In the genomic region with DNA sequence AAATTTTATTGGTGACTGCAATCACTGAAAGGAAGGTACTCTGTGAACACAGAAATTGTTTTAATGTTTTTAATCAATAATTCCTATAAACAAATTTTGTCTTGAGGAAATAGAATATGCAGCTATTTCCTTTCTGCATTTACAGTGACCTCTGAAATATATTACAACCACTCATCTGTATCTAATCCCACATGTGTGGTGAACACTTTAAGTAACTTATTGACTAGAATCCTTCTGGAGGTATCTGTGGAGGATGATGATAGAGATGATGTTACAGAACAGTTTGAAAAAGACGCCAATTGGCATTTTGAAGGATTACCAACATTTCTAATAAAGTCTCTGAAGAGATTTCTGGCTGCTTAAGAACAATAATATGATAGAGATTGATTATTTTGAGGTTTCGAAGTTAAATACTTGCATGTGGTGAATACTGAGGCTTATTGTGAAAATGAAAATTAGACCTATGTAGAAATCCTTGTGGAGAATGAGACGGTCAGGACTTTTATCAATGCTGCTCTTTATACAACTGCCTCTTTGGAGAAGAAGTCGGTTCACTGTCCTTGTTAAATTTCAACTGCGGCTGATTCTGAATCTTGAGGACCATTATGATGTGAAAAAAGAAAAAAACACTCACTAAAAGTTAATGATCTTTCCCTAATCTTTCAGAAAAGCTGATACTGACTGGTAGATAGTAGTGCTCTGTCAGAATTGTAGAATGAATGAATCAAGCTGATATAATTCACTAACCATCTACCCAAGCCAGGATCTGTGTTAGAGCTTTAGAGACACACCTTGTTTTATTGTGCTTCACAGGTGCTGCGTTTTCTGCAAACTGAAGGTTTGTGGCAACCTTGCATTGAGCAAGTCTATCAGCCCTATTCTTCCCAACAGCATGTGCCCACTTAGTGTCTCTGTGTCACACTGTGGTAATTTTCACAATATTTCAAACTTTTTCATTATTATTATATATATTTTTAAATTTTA, we compare ENCODE assay signal across 13 cellular contexts.
A peak's percentile ranks its signal among the peaks of the same experiment; 100 is the strongest.
DNase-seq lines count a peak whose midpoint lies in the region; ATAC-seq and TF ChIP-seq lines count a peak whose summit lies in the region.
"Had no signal": no experiment of that assay in that cellular context is flagged by ENCODE, and none has a peak within 500 bp of the region (broad histone marks: within the 10 kb centered on the region; RNA-seq: fewer than 3 reads in every experiment).

No MANE protein-coding gene starts in this region.

- POLR2A ChIA-PET in MCF 10A (lab: Yijun Ruan, JAX), result no interaction called here
- POLR2A ChIA-PET in activated naive CD8-positive, alpha-beta T cell treated with anti-CD3 and anti-CD28 coated beads, Interleukin-2, amount 10 ng/mL, durations not matched to agents 7 days and 5 days (lab: Charles Lee), result interaction anchor here (1.4 kb wide), 1 partner anchor 16 kb away, joined by 4 read pairs; no protein-coding TSS in a partner anchor

- no peak overlapping the region for H3K27ac Mint-ChIP-seq in MCF 10A (ENCODE audit: low read depth, unreplicated experiment)
- no peak overlapping the region for H3K27ac Mint-ChIP-seq in activated naive CD8-positive, alpha-beta T cell treated with anti-CD3 and anti-CD28 coated beads, Interleukin-2, amount 10 ng/mL, durations not matched to agents 7 days and 5 days
- H3K27ac Mint-ChIP-seq in activated naive CD4-positive, alpha-beta T cell treated with anti-CD3 and anti-CD28 coated beads, Interleukin-2, amount 10 ng/mL, durations not matched to agents 7 days and 5 days, result no peak overlapping the region
- H3K27ac Mint-ChIP-seq: activated T-helper 2 cell treated with anti-CD3 and anti-CD28 coated beads, Interferon-gamma antibody, Interleukin-2, Interleukin-4, amounts not matched to agents 10 μg/mL and 5 μg/mL and 100 μg/mL, durations not matched to agents 14 hours and 24 hours and 36 hours; type B pancreatic cell had no signal

- no peaks in the 10 kb centered on the region for H3K9me3 Mint-ChIP-seq in MCF 10A (ENCODE audit: unreplicated experiment)
- H3K9me3 Mint-ChIP-seq in activated naive CD8-positive, alpha-beta T cell treated with anti-CD3 and anti-CD28 coated beads, Interleukin-2, amount 10 ng/mL, durations not matched to agents 7 days and 5 days, result peaks cover 5% of the 10 kb centered on the region
- H3K9me3 Mint-ChIP-seq in activated naive CD4-positive, alpha-beta T cell treated with anti-CD3 and anti-CD28 coated beads, Interleukin-2, amount 10 ng/mL, durations not matched to agents 7 days and 5 days, result peaks cover 5% of the 10 kb centered on the region
- H3K9me3 Mint-ChIP-seq: activated T-helper 2 cell treated with anti-CD3 and anti-CD28 coated beads, Interferon-gamma antibody, Interleukin-2, Interleukin-4, amounts not matched to agents 10 μg/mL and 5 μg/mL and 100 μg/mL, durations not matched to agents 14 hours and 24 hours and 36 hours; type B pancreatic cell had no signal

- no peak overlapping the region for H3K4me3 Mint-ChIP-seq in MCF 10A (ENCODE audit: unreplicated experiment)
- H3K4me3 Mint-ChIP-seq in activated naive CD8-positive, alpha-beta T cell treated with anti-CD3 and anti-CD28 coated beads, Interleukin-2, amount 10 ng/mL, durations not matched to agents 7 days and 5 days, result peak overlapping the region; percentile 69
- H3K4me3 Mint-ChIP-seq in activated naive CD4-positive, alpha-beta T cell treated with anti-CD3 and anti-CD28 coated beads, Interleukin-2, amount 10 ng/mL, durations not matched to agents 7 days and 5 days, result no peak overlapping the region
- H3K4me3 Mint-ChIP-seq: type B pancreatic cell had no signal

- no peaks in the 10 kb centered on the region for H3K9me3 ChIP-seq in breast epithelium
- no peaks in the 10 kb centered on the region for H3K9me3 ChIP-seq in mucosa of descending colon

- no TSS peak for BruUV-seq in MCF 10A (replicated peaks; lab: Mats Ljungman, UMichigan)

- no peak for DNase-seq in breast epithelium (ENCODE audit: low spot score in 2 of 2)
- no peak for DNase-seq in MCF 10A (ENCODE audit: unreplicated experiment)
- no peak for DNase-seq in activated naive CD8-positive, alpha-beta T cell treated with anti-CD3 and anti-CD28 coated beads, Interleukin-2, amount 10 ng/mL, durations not matched to agents 7 days and 5 days
- peak in 1 of 3 donors; percentile 28 for DNase-seq in mucosa of descending colon
- DNase-seq in activated naive CD4-positive, alpha-beta T cell treated with anti-CD3 and anti-CD28 coated beads, Interleukin-2, amount 10 ng/mL, durations not matched to agents 7 days and 5 days, result no peak
- no peak for DNase-seq in NCI-H748 (lab: John Stamatoyannopoulos, UW; ENCODE audit: unreplicated experiment)
- DNase-seq: foreskin keratinocyte; islet precursor cell; naive thymus-derived CD4-positive, alpha-beta T cell had no signal

- H3K4me1 Mint-ChIP-seq in MCF 10A (ENCODE audit: insufficient read depth, unreplicated experiment), result peaks cover 23% of the 10 kb centered on the region
- peaks cover 65% of the 10 kb centered on the region for H3K4me1 Mint-ChIP-seq in activated naive CD8-positive, alpha-beta T cell treated with anti-CD3 and anti-CD28 coated beads, Interleukin-2, amount 10 ng/mL, durations not matched to agents 7 days and 5 days
- peaks cover 36% of the 10 kb centered on the region for H3K4me1 Mint-ChIP-seq in activated naive CD4-positive, alpha-beta T cell treated with anti-CD3 and anti-CD28 coated beads, Interleukin-2, amount 10 ng/mL, durations not matched to agents 7 days and 5 days

- ATAC-seq in activated naive CD8-positive, alpha-beta T cell treated with anti-CD3 and anti-CD28 coated beads, Interleukin-2, amount 10 ng/mL, durations not matched to agents 7 days and 5 days (ENCODE audit: low read depth), result no peak
- ATAC-seq in mucosa of descending colon (peak; percentile 66), GM21576 (IDR thresholded peaks at IDR 0.05; ENCODE audit: unreplicated experiment) (no peak), HG03095 (IDR thresholded peaks at IDR 0.05; ENCODE audit: unreplicated experiment) (no peak)
- ATAC-seq: foreskin keratinocyte; naive thymus-derived CD4-positive, alpha-beta T cell had no signal

- H3K36me3 ChIP-seq in breast epithelium (no peaks in the 10 kb centered on the region), mucosa of descending colon (ENCODE audit: low read depth) (no peaks in the 10 kb centered on the region)

- H3K36me3 Mint-ChIP-seq in MCF 10A (ENCODE audit: insufficient read depth, unreplicated experiment), result no peaks in the 10 kb centered on the region
- H3K36me3 Mint-ChIP-seq in activated naive CD8-positive, alpha-beta T cell treated with anti-CD3 and anti-CD28 coated beads, Interleukin-2, amount 10 ng/mL, durations not matched to agents 7 days and 5 days, result peaks cover 20% of the 10 kb centered on the region
- H3K36me3 Mint-ChIP-seq in activated naive CD4-positive, alpha-beta T cell treated with anti-CD3 and anti-CD28 coated beads, Interleukin-2, amount 10 ng/mL, durations not matched to agents 7 days and 5 days, result peaks cover 3% of the 10 kb centered on the region
- H3K36me3 Mint-ChIP-seq: type B pancreatic cell had no signal

- no peaks in the 10 kb centered on the region for H3K27me3 ChIP-seq in breast epithelium
- H3K27me3 ChIP-seq: foreskin keratinocyte had no signal

- CTCF ChIA-PET in MCF 10A (lab: Yijun Ruan, JAX), result no interaction called here
- CTCF ChIA-PET in activated naive CD4-positive, alpha-beta T cell treated with anti-CD3 and anti-CD28 coated beads, Interleukin-2, amount 10 ng/mL, durations not matched to agents 7 days and 5 days (lab: Charles Lee), result interaction anchor here (1.2 kb wide), 1 partner anchor 36 kb away, joined by 5 read pairs; no protein-coding TSS in a partner anchor

- no peak for TF ChIP-seq POLR2A in breast epithelium (IDR thresholded peaks at IDR 0.05)

- intact Hi-C loops in breast epithelium (cut with DNase I; ENCODE audit: low total_unique reads) (loop anchor here (2.0 kb wide), 1 partner anchor 16 kb away; no protein-coding TSS in a partner anchor), MCF 10A (cut with micrococcal nuclease) (no loop called here), mucosa of descending colon (cut with DNase I, micrococcal nuclease) (loop anchor here in 1 of 2 donors (5.0 kb wide), 1 partner anchor 204 kb away; a partner anchor contains a TSS)

- H3K27ac ChIP-seq in breast epithelium, result peak overlapping the region; percentile 32 to 59
- H3K27ac ChIP-seq: foreskin keratinocyte had no signal

- no peak for TF ChIP-seq CTCF in breast epithelium (IDR thresholded peaks at IDR 0.05)
- TF ChIP-seq CTCF in MCF 10A (IDR thresholded peaks at IDR 0.05; ENCODE audit: unreplicated experiment), result no peak
- TF ChIP-seq CTCF in mucosa of descending colon (IDR thresholded peaks at IDR 0.05), result no peak

- H3K27me3 Mint-ChIP-seq in MCF 10A (ENCODE audit: insufficient read depth, unreplicated experiment), result no peaks in the 10 kb centered on the region
- H3K27me3 Mint-ChIP-seq in activated naive CD8-positive, alpha-beta T cell treated with anti-CD3 and anti-CD28 coated beads, Interleukin-2, amount 10 ng/mL, durations not matched to agents 7 days and 5 days, result no peaks in the 10 kb centered on the region
- H3K27me3 Mint-ChIP-seq in activated naive CD4-positive, alpha-beta T cell treated with anti-CD3 and anti-CD28 coated beads, Interleukin-2, amount 10 ng/mL, durations not matched to agents 7 days and 5 days, result no peaks in the 10 kb centered on the region
- H3K27me3 Mint-ChIP-seq: type B pancreatic cell had no signal

- H3K4me3 ChIP-seq in breast epithelium (no peak overlapping the region), mucosa of descending colon (no peak overlapping the region)

- H3K4me1 ChIP-seq in breast epithelium (peaks cover 0 to 6% of the 10 kb centered on the region in 2 donors), mucosa of descending colon (ENCODE audit: low read depth) (peaks cover 45% of the 10 kb centered on the region)
